In the genomic region with DNA sequence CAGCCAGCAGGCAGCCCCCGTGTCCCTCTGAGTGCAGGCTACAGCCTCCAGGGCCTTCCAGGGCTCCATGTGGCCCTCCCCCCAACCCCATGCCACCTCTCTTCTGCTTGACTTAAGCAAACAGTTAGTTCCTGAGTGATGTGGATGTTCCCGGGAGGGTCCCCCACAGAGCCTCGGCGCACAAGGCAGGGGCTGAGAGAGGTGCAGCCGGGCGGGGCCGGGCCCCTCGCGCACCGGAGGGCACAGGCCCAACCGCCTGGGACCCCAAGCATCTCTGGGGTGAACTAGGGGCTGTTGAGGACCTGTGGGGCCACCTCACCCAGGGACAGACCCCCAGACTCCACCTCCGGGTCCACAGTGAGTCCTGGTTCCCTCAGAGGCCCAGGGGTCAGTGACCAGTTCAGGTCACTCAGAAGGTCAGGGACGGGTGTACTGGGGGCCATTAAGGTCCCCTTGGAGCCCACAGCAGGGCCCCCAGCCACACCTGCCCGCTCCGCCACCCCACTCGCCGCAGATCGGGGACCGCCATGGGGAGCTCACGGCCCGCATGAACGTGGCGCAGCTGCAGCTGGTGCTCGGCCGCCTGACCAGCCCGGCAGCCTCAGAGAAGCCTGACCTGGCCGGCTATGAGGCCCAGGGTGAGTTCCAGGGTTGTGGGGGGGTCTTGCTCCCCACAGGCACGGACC, we compare ENCODE assay signal across 1 cellular context.
TF ChIP-seq lines count a peak whose summit lies in the region.

No MANE protein-coding gene starts in this region.

TF ChIP-seq in K562, 482 proteins besides CTCF, POLR2A, EP300 and RAD21:
- TF ChIP-seq NFIC (IDR thresholded peaks at IDR 0.05): no peak
- TF ChIP-seq, protein P1, sequence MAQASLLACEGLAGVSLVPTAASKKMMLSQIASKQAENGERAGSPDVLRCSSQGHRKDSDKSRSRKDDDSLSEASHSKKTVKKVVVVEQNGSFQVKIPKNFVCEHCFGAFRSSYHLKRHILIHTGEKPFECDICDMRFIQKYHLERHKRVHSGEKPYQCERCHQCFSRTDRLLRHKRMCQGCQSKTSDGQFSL (CRISPR knock-in tag; IDR thresholded peaks at IDR 0.05): 0 out of 2 replicates have a peak, but pooled peaks have one; percentile 7
- TF ChIP-seq, protein P1 (tag; IDR thresholded peaks at IDR 0.05): no peak
- TF ChIP-seq ZNF263 (CRISPR knock-in tag; IDR thresholded peaks at IDR 0.05; ENCODE audit: borderline replicate concordance): 0 out of 2 replicates have a peak, but pooled peaks have one; percentile 22
- TF ChIP-seq LCOR (CRISPR knock-in tag; IDR thresholded peaks at IDR 0.05): no peak
